8 cellular contexts compared by ENCODE assay signal in genomic region chr2:175414872-175415487, GRCh38.
DNase-seq lines count a peak whose midpoint lies in the region; ATAC-seq, FAIRE-seq and TF ChIP-seq lines count a peak whose summit lies in the region.

No MANE protein-coding gene starts in this region.

- TF ChIP-seq EP300 in A549 (IDR thresholded peaks at IDR 0.05), result no peak

- no peak overlapping the region for H3K4me3 Mint-ChIP-seq in osteocyte (ENCODE audit: unreplicated experiment)
- no peak overlapping the region for H3K4me3 Mint-ChIP-seq in activated T-cell treated with anti-CD3 and anti-CD28 coated beads, Interleukin-2, amount 50 U/mL, for 4 hours

- no peaks in the 10 kb centered on the region for H3K4me1 Mint-ChIP-seq in osteocyte (ENCODE audit: unreplicated experiment)
- H3K4me1 Mint-ChIP-seq in activated T-cell treated with anti-CD3 and anti-CD28 coated beads, Interleukin-2, amount 50 U/mL, for 4 hours (ENCODE audit: low read depth), result no peaks in the 10 kb centered on the region

- H3K4me3 ChIP-seq in A549 (no peak overlapping the region), GM12864 (ENCODE audit: low read depth, low read length) (no peak overlapping the region), fibroblast of the aortic adventitia (ENCODE audit: low read depth, low read length) (no peak overlapping the region)

- CTCF ChIA-PET in A549 (lab: Yijun Ruan, JAX), result interaction anchor here (0.6 to 1.2 kb wide), 10 partner anchors 12 to 682 kb away, joined by 3 to 6 read pairs (median 4); no protein-coding TSS in a partner anchor

- H3K27ac Mint-ChIP-seq in osteocyte (ENCODE audit: unreplicated experiment), result no peak overlapping the region

- H3K4me2 ChIP-seq in A549, result no peak overlapping the region

- peak; percentile 48 to 59 for DNase-seq in A549 (ENCODE audit: low read depth in 1 of 2, low spot score in 1 of 2)
- no peak for DNase-seq in GM12864 (ENCODE audit: low read depth)
- DNase-seq in LoVo (ENCODE audit: low spot score), result peak; percentile 67
- peak; percentile 66 for DNase-seq in fibroblast of the aortic adventitia (ENCODE audit: low read depth)
- DNase-seq in osteocyte (ENCODE audit: extremely low spot score, unreplicated experiment), result no peak
- DNase-seq in activated T-cell treated with anti-CD3 and anti-CD28 coated beads, Interleukin-2, amount 50 U/mL, for 4 hours, result no peak

- FAIRE-seq in A549 (lab: Jason Lieb, UNC), result no peak

- H3K36me3 Mint-ChIP-seq in osteocyte (ENCODE audit: unreplicated experiment), result no peaks in the 10 kb centered on the region
- H3K36me3 Mint-ChIP-seq in activated T-cell treated with anti-CD3 and anti-CD28 coated beads, Interleukin-2, amount 50 U/mL, for 4 hours (ENCODE audit: insufficient read depth), result no peaks in the 10 kb centered on the region

- POLR2A ChIA-PET in A549 (lab: Yijun Ruan, JAX), result no interaction called here

- TF ChIP-seq CTCF in A549 (IDR thresholded peaks at IDR 0.05), result peak; percentile 45
- TF ChIP-seq CTCF in GM12864 (IDR thresholded peaks at IDR 0.05; ENCODE audit: low read depth, low read length, missing control alignments), result peak; percentile 75
- peak; percentile 70 for TF ChIP-seq CTCF in fibroblast of the aortic adventitia (IDR thresholded peaks at IDR 0.05; ENCODE audit: insufficient read depth, low read length)
- TF ChIP-seq CTCF in osteocyte (IDR thresholded peaks at IDR 0.05), result peak; percentile 69

- 26% methylated on average over 3 of the region's 3 CpGs for WGBS in A549 (ENCODE audit: missing lambda C conversion rate)

- TF ChIP-seq RAD21 in A549 (conservative IDR thresholded peaks at IDR 0.05 in 1 of 2, IDR thresholded peaks at IDR 0.05 in 1 of 2), result peak; percentile 39 to 53

- no peaks in the 10 kb centered on the region for H3K4me1 ChIP-seq in A549

- H3K27ac ChIP-seq in A549, result no peak overlapping the region

- no peaks in the 10 kb centered on the region for H3K9me3 ChIP-seq in A549

- ATAC-seq in A549 (peak; percentile 88 to 97), SK-N-SH treated with all-trans-retinoic acid at 6 μM for 48 hours (peak; percentile 96), GM21360 (IDR thresholded peaks at IDR 0.05; ENCODE audit: unreplicated experiment) (no peak)
- ATAC-seq in activated T-cell treated with anti-CD3 and anti-CD28 coated beads, Interleukin-2, amount 50 U/mL, for 4 hours, result no peak

- H3K27me3 Mint-ChIP-seq in osteocyte (ENCODE audit: unreplicated experiment), result peaks cover 9% of the 10 kb centered on the region
- H3K27me3 Mint-ChIP-seq in activated T-cell treated with anti-CD3 and anti-CD28 coated beads, Interleukin-2, amount 50 U/mL, for 4 hours (ENCODE audit: low read depth), result peaks cover 8% of the 10 kb centered on the region

- no peaks in the 10 kb centered on the region for H3K9me3 Mint-ChIP-seq in osteocyte (ENCODE audit: unreplicated experiment)
- H3K9me3 Mint-ChIP-seq in activated T-cell treated with anti-CD3 and anti-CD28 coated beads, Interleukin-2, amount 50 U/mL, for 4 hours, result no peaks in the 10 kb centered on the region

- TF ChIP-seq POLR2A in A549 (IDR thresholded peaks at IDR 0.05; ENCODE audit: low read length), result no peak

TF ChIP-seq in A549, 52 proteins besides CTCF, POLR2A, EP300 and RAD21:
- TF ChIP-seq NFE2L2 (conservative IDR thresholded peaks at IDR 0.05; ENCODE audit: low read length) (no peak), SMC3 (IDR thresholded peaks at IDR 0.05) (peak; percentile 46; the same call in 2 of the 3 replicates)

TF ChIP-seq in SK-N-SH treated with all-trans-retinoic acid at 6 μM for 48 hours, 23 proteins besides CTCF, POLR2A, EP300 and RAD21:
- no peak for TF ChIP-seq ZNF8 (CRISPR knock-in tag; IDR thresholded peaks at IDR 0.05)
- TF ChIP-seq CSDC2 (CRISPR knock-in tag; IDR thresholded peaks at IDR 0.05), result no peak
- no peak for TF ChIP-seq ZC3H10 (CRISPR knock-in tag; IDR thresholded peaks at IDR 0.05)
- no peak for TF ChIP-seq TCF4 (CRISPR knock-in tag; IDR thresholded peaks at IDR 0.05; ENCODE audit: borderline replicate concordance)
- TF ChIP-seq POU6F1 (CRISPR knock-in tag; IDR thresholded peaks at IDR 0.05; ENCODE audit: borderline replicate concordance, low read depth), result no peak
- TF ChIP-seq SNAI2 (CRISPR knock-in tag; IDR thresholded peaks at IDR 0.05), result no peak
- TF ChIP-seq GLIS3 (CRISPR knock-in tag; IDR thresholded peaks at IDR 0.05), result no peak
- TF ChIP-seq ARNTL (CRISPR knock-in tag; IDR thresholded peaks at IDR 0.05; ENCODE audit: borderline replicate concordance, low read depth), result no peak
- no peak for TF ChIP-seq OSR1 (CRISPR knock-in tag; IDR thresholded peaks at IDR 0.05)
- no peak for TF ChIP-seq ZFP3 (CRISPR knock-in tag; IDR thresholded peaks at IDR 0.05)
- no peak for TF ChIP-seq ZNF565 (CRISPR knock-in tag; conservative IDR thresholded peaks at IDR 0.05; ENCODE audit: low read depth)
- TF ChIP-seq TOX (CRISPR knock-in tag; IDR thresholded peaks at IDR 0.05; ENCODE audit: borderline replicate concordance), result no peak
- TF ChIP-seq ZNF70 (CRISPR knock-in tag; IDR thresholded peaks at IDR 0.05), result no peak
- TF ChIP-seq CREB5 (CRISPR knock-in tag; IDR thresholded peaks at IDR 0.05; ENCODE audit: low read depth), result no peak
- TF ChIP-seq RARB (CRISPR knock-in tag; IDR thresholded peaks at IDR 0.05), result no peak
- TF ChIP-seq CSRNP3 (CRISPR knock-in tag; IDR thresholded peaks at IDR 0.05), result no peak
- TF ChIP-seq ESRRG (CRISPR knock-in tag; IDR thresholded peaks at IDR 0.05), result no peak
- no peak for TF ChIP-seq BACH2 (CRISPR knock-in tag; IDR thresholded peaks at IDR 0.05; ENCODE audit: borderline replicate concordance)

Comparison
In these comparisons a context has a peak if more than half of its experiments do, and no peak if none do; other contexts are left out.
1. ATAC-seq: peak in A549 (2 of 2) and SK-N-SH treated with all-trans-retinoic acid at 6 μM for 48 hours (single experiment); none in GM21360 (single experiment) and activated T-cell treated with anti-CD3 and anti-CD28 coated beads, Interleukin-2, amount 50 U/mL, for 4 hours (0 of 2).
2. DNase-seq: peak in A549 (2 of 2), LoVo (single experiment) and fibroblast of the aortic adventitia (single experiment); none in GM12864 (single experiment), osteocyte (single experiment) and activated T-cell treated with anti-CD3 and anti-CD28 coated beads, Interleukin-2, amount 50 U/mL, for 4 hours (single experiment).
3. Peak in every context shown above with its lines, with median percentiles within 50 percentile points of each other: CTCF ChIP-seq.